Comparison of ENCODE assay signal across 35 cellular contexts in genomic region chr6:168744866-168745265, GRCh38.
"Had no signal": no experiment of that assay in that cellular context is flagged by ENCODE, and none has a peak within 500 bp of the region (broad histone marks: within the 10 kb centered on the region; RNA-seq: fewer than 3 reads in every experiment).

No MANE protein-coding gene starts in this region.

- H3K9me3 ChIP-seq: MG63 had no signal

- H3K36me3 ChIP-seq: MG63 had no signal

- H3K9ac ChIP-seq: KMS-11 had no signal

- H3K4me3 ChIP-seq: MG63 had no signal

- H3K27me3 ChIP-seq: MG63 had no signal

- DNase-seq: Karpas-422, Kasumi-1, KG1, MG63, MM.1S, MV-4-11, NCI-H1048, NCI-H1092, NCI-H1092 treated with DMSO at 0.1 percent for 48 hours, NCI-H1105, NCI-H1105 treated with DMSO at 0.1 percent for 48 hours, NCI-H1417, NCI-H1417 treated with DMSO at 0.1 percent for 48 hours, NCI-H1436, NCI-H1436 treated with DMSO at 0.1 percent for 48 hours, NCI-H146, NCI-H1694, NCI-H1694 treated with DMSO at 0.1 percent for 48 hours, NCI-H187, NCI-H1930, NCI-H2029, NCI-H2029 treated with DMSO at 0.1 percent for 48 hours, NCI-H2081, NCI-H2081 treated with DMSO at 0.1 percent for 48 hours, NCI-H2107, NCI-H2171, NCI-H2171 treated with DMSO at 0.1 percent for 48 hours, NCI-H2227 treated with DMSO at 0.1 percent for 48 hours, NCI-H226, NCI-H345, NCI-H446, NCI-H446 treated with DMSO at 0.1 percent for 48 hours, NCI-H510A, NCI-H510A treated with DMSO at 0.1 percent for 48 hours had no signal

- H3K4me2 ChIP-seq: KMS-11 had no signal

- H3K27ac ChIP-seq: KMS-11 had no signal
